In genomic region chr15:75051711-75052110, GRCh38 we compare ENCODE assay signal across 31 cellular contexts. TPM values are rescaled to one million over a fixed set of nuclear protein-coding genes. Genes with fewer than 3 reads are reported as not detected.
"Had no signal": no experiment of that assay in that cellular context is flagged by ENCODE, and none has a peak within 500 bp of the region (broad histone marks: within the 10 kb centered on the region; RNA-seq: fewer than 3 reads in every experiment).

No MANE protein-coding gene starts in this region.

- H3K9me3 Mint-ChIP-seq: activated CD4-positive, alpha-beta memory T cell treated with anti-CD3 and anti-CD28 coated beads, Interleukin-2, amount 10 ng/mL, durations not matched to agents 7 days and 5 days; activated CD4-positive, alpha-beta T cell treated with anti-CD3 and anti-CD28 coated beads, Interleukin-2, amount 10 ng/mL, durations not matched to agents 7 days and 5 days; activated naive CD4-positive, alpha-beta T cell treated with anti-CD3 and anti-CD28 coated beads, Interleukin-2, amount 10 ng/mL, durations not matched to agents 7 days and 5 days; activated naive CD8-positive, alpha-beta T cell treated with anti-CD3 and anti-CD28 coated beads, Interleukin-2, amount 10 ng/mL, durations not matched to agents 7 days and 5 days; activated T-cell treated with anti-CD3 and anti-CD28 coated beads, Interleukin-2, amount 50 U/mL, for 24 hours; brain; immature natural killer cell; nephron; T-helper 1 cell treated with Interleukin-12 subunit alpha and Interleukin-12 subunit beta and Interleukin-4 antibody, amounts not matched to agents 30 μg/mL and 1 μg/mL, for 36 hours; WTC11 had no signal

- ATAC-seq: mucosa of descending colon, WTC11 had no signal

- H3K9me3 ChIP-seq: ascending aorta, esophagus muscularis mucosa, mucosa of descending colon, ovary, tibial nerve had no signal

- H3K27me3 ChIP-seq: ascending aorta, cardiac muscle cell, esophagus muscularis mucosa, ovary, tibial nerve had no signal

- H3K4me3 Mint-ChIP-seq: activated CD4-positive, alpha-beta memory T cell treated with anti-CD3 and anti-CD28 coated beads, Interleukin-2, amount 10 ng/mL, durations not matched to agents 7 days and 5 days; activated CD4-positive, alpha-beta T cell treated with anti-CD3 and anti-CD28 coated beads, Interleukin-2, amount 10 ng/mL, durations not matched to agents 7 days and 5 days; activated naive CD4-positive, alpha-beta T cell treated with anti-CD3 and anti-CD28 coated beads, Interleukin-2, amount 10 ng/mL, durations not matched to agents 7 days and 5 days; activated naive CD8-positive, alpha-beta T cell treated with anti-CD3 and anti-CD28 coated beads, Interleukin-2, amount 10 ng/mL, durations not matched to agents 7 days and 5 days; activated T-cell treated with anti-CD3 and anti-CD28 coated beads, Interleukin-2, amount 50 U/mL, for 24 hours; brain; immature natural killer cell; T-helper 1 cell treated with Interleukin-12 subunit alpha and Interleukin-12 subunit beta and Interleukin-4 antibody, amounts not matched to agents 30 μg/mL and 1 μg/mL, for 36 hours; WTC11 had no signal

- H3K27ac ChIP-seq: ascending aorta, cardiac muscle cell, esophagus muscularis mucosa, ovary, tibial nerve had no signal

- DNase-seq: activated CD4-positive, alpha-beta memory T cell treated with anti-CD3 and anti-CD28 coated beads, Interleukin-2, amount 10 ng/mL, durations not matched to agents 7 days and 5 days; activated CD4-positive, alpha-beta T cell treated with anti-CD3 and anti-CD28 coated beads for 1 hour; activated CD4-positive, alpha-beta T cell treated with anti-CD3 and anti-CD28 coated beads, Interleukin-2, amount 10 ng/mL, durations not matched to agents 7 days and 5 days; activated CD8-positive, alpha-beta memory T cell treated with anti-CD3 and anti-CD28 coated beads, Interleukin-2, amount 50 U/mL, for 48 hours; activated gamma-delta T cell; activated naive CD4-positive, alpha-beta T cell treated with anti-CD3 and anti-CD28 coated beads, Interleukin-2, amount 10 ng/mL, durations not matched to agents 7 days and 5 days; activated naive CD8-positive, alpha-beta T cell treated with anti-CD3 and anti-CD28 coated beads, Interleukin-2, amount 10 ng/mL, durations not matched to agents 7 days and 5 days; activated T-cell treated with anti-CD3 and anti-CD28 coated beads, Interleukin-2, amount 50 U/mL, for 24 hours; dermis blood vessel endothelial cell; effector CD4-positive, alpha-beta T cell; foreskin melanocyte; hippocampal formation; immature natural killer cell; mucosa of descending colon; ovary; stimulated activated CD4-positive, alpha-beta T cell treated with anti-CD3 and anti-CD28 coated beads, Interleukin-15, amount 100 ng/mL, for 24 hours; stimulated activated CD4-positive, alpha-beta T cell treated with anti-CD3 and anti-CD28 coated beads, Interleukin-2, amount 100 ng/mL, for 24 hours; stimulated activated naive CD4-positive, alpha-beta T cell; SW 1271; T-helper 9 cell had no signal

- FAIRE-seq: kidney had no signal

- H3K4me3 ChIP-seq: ascending aorta, cardiac muscle cell, esophagus muscularis mucosa, lung, mucosa of descending colon, ovary, tibial nerve had no signal

- H3K27ac Mint-ChIP-seq: activated CD4-positive, alpha-beta T cell treated with anti-CD3 and anti-CD28 coated beads, Interleukin-2, amount 10 ng/mL, durations not matched to agents 7 days and 5 days; activated naive CD4-positive, alpha-beta T cell treated with anti-CD3 and anti-CD28 coated beads, Interleukin-2, amount 10 ng/mL, durations not matched to agents 7 days and 5 days; activated naive CD8-positive, alpha-beta T cell treated with anti-CD3 and anti-CD28 coated beads, Interleukin-2, amount 10 ng/mL, durations not matched to agents 7 days and 5 days; activated T-cell treated with anti-CD3 and anti-CD28 coated beads, Interleukin-2, amount 50 U/mL, for 24 hours; progenitor cell of endocrine pancreas; WTC11 had no signal

- H3K36me3 ChIP-seq: ascending aorta, cardiac muscle cell, ovary had no signal

- H3K27me3 Mint-ChIP-seq: activated CD4-positive, alpha-beta memory T cell treated with anti-CD3 and anti-CD28 coated beads, Interleukin-2, amount 10 ng/mL, durations not matched to agents 7 days and 5 days; activated CD4-positive, alpha-beta T cell treated with anti-CD3 and anti-CD28 coated beads, Interleukin-2, amount 10 ng/mL, durations not matched to agents 7 days and 5 days; activated naive CD4-positive, alpha-beta T cell treated with anti-CD3 and anti-CD28 coated beads, Interleukin-2, amount 10 ng/mL, durations not matched to agents 7 days and 5 days; activated naive CD8-positive, alpha-beta T cell treated with anti-CD3 and anti-CD28 coated beads, Interleukin-2, amount 10 ng/mL, durations not matched to agents 7 days and 5 days; activated T-cell treated with anti-CD3 and anti-CD28 coated beads, Interleukin-2, amount 50 U/mL, for 24 hours; brain; progenitor cell of endocrine pancreas had no signal

- H3K36me3 Mint-ChIP-seq: brain had no signal

RNA-seq across cellular contexts. Expression of gene SCAMP5, which starts 56.3 kb away (rescaled TPM):
- polyA plus RNA-seq: immature natural killer cell had no signal
